In genomic region chr17:7041607-7042506, GRCh38 we compare ENCODE assay signal across 10 cellular contexts. TPM values are rescaled to one million over a fixed set of nuclear protein-coding genes. Genes with fewer than 3 reads are reported as not detected.
DNase-seq lines count a peak whose midpoint lies in the region; ATAC-seq, FAIRE-seq and TF ChIP-seq lines count a peak whose summit lies in the region.
"Had no signal": no experiment of that assay in that cellular context is flagged by ENCODE, and none has a peak within 500 bp of the region (broad histone marks: within the 10 kb centered on the region; RNA-seq: fewer than 3 reads in every experiment).

No MANE protein-coding gene starts in this region.

- CTCF ChIA-PET in activated CD4-positive, alpha-beta memory T cell treated with anti-CD3 and anti-CD28 coated beads, Interleukin-2, amount 10 ng/mL, durations not matched to agents 7 days and 5 days (lab: Charles Lee) = interaction anchor here (1.0 kb wide), 2 partner anchors 9 to 90 kb away, joined by 3 read pairs; no protein-coding TSS in a partner anchor

- H3K27me3 Mint-ChIP-seq in activated CD4-positive, alpha-beta memory T cell treated with anti-CD3 and anti-CD28 coated beads, Interleukin-2, amount 10 ng/mL, durations not matched to agents 7 days and 5 days = peaks cover 20% of the 10 kb centered on the region

- H3K27ac ChIP-seq in trophoblast cell (ENCODE audit: low read depth, low read length) = no peak overlapping the region

- no peak overlapping the region for H2BK5ac ChIP-seq in trophoblast cell (ENCODE audit: low read depth, low read length, poor library complexity)

- TF ChIP-seq CTCF in GM10266 (IDR thresholded peaks at IDR 0.05; ENCODE audit: control insufficient read depth, insufficient read depth, low read depth, missing control alignments) = no peak
- no peak for TF ChIP-seq CTCF in fibroblast of pulmonary artery (IDR thresholded peaks at IDR 0.05; ENCODE audit: low read length, missing control alignments)
- TF ChIP-seq CTCF in D721Med (IDR thresholded peaks at IDR 0.05; ENCODE audit: insufficient read depth, missing control alignments) = no peak

- H2AFZ ChIP-seq in trophoblast cell (ENCODE audit: insufficient read depth, low read length, poor library complexity) = peak overlapping the region; percentile 4

- no peaks in the 10 kb centered on the region for H3K79me2 ChIP-seq in trophoblast cell (ENCODE audit: control insufficient read depth, insufficient read depth, low read length, poor library complexity)

- H3K4me3 Mint-ChIP-seq in activated CD4-positive, alpha-beta memory T cell treated with anti-CD3 and anti-CD28 coated beads, Interleukin-2, amount 10 ng/mL, durations not matched to agents 7 days and 5 days = peak overlapping the region; percentile 41

- H3K23ac ChIP-seq in trophoblast cell (ENCODE audit: low read length) = no peak overlapping the region

- peaks cover 4% of the 10 kb centered on the region for H3K79me1 ChIP-seq in trophoblast cell (ENCODE audit: low read length)

- H4K91ac ChIP-seq in trophoblast cell (ENCODE audit: low read depth, low read length) = no peak overlapping the region

- H3K4me2 ChIP-seq in trophoblast cell (ENCODE audit: low read length) = peak overlapping the region; percentile 39

- H3K9ac ChIP-seq in trophoblast cell (ENCODE audit: low read length) = no peak overlapping the region

- H2BK12ac ChIP-seq in trophoblast cell (ENCODE audit: low read length) = no peak overlapping the region

- no peak overlapping the region for H3K4ac ChIP-seq in trophoblast cell (ENCODE audit: low read depth, low read length)

- H3K36me3 Mint-ChIP-seq in activated CD4-positive, alpha-beta memory T cell treated with anti-CD3 and anti-CD28 coated beads, Interleukin-2, amount 10 ng/mL, durations not matched to agents 7 days and 5 days (ENCODE audit: low read depth) = peaks cover 14% of the 10 kb centered on the region

- H3K9me3 ChIP-seq in trophoblast cell (ENCODE audit: insufficient read depth, low read depth, low read length) = peaks cover 9% of the 10 kb centered on the region

- H4K12ac ChIP-seq in trophoblast cell (ENCODE audit: low read depth, low read length) = no peak overlapping the region

- H3K4me1 Mint-ChIP-seq in activated CD4-positive, alpha-beta memory T cell treated with anti-CD3 and anti-CD28 coated beads, Interleukin-2, amount 10 ng/mL, durations not matched to agents 7 days and 5 days = peaks cover 56% of the 10 kb centered on the region

- POLR2A ChIA-PET in activated CD4-positive, alpha-beta memory T cell treated with anti-CD3 and anti-CD28 coated beads, Interleukin-2, amount 10 ng/mL, durations not matched to agents 7 days and 5 days (lab: Charles Lee) = interaction anchor here (0.8 to 1.4 kb wide), 6 partner anchors 9 to 136 kb away, joined by 3 to 4 read pairs (median 3); partner anchors contain the start of gene RNASEK

- H3K18ac ChIP-seq in trophoblast cell (ENCODE audit: low read length) = no peak overlapping the region

- FAIRE-seq in D721Med (lab: Jason Lieb, UNC) = no peak
- FAIRE-seq: endometrium had no signal

- DNase-seq in GM10266 (ENCODE audit: extremely low spot score) (peak; percentile 53), fibroblast of pulmonary artery (ENCODE audit: low read depth) (no peak), trophoblast cell (peak; percentile 64 to 75), amniotic stem cell (lab: John Stamatoyannopoulos, UW) (no peak), D721Med (ENCODE audit: insufficient read length, low spot score) (no peak), DMS53 (lab: John Stamatoyannopoulos, UW) (no peak)
- no peak for DNase-seq in activated CD4-positive, alpha-beta memory T cell treated with anti-CD3 and anti-CD28 coated beads, Interleukin-2, amount 10 ng/mL, durations not matched to agents 7 days and 5 days
- DNase-seq: NCI-H1694 had no signal

- no peak overlapping the region for H2AK5ac ChIP-seq in trophoblast cell (ENCODE audit: low read length)

- H3K9me3 Mint-ChIP-seq in activated CD4-positive, alpha-beta memory T cell treated with anti-CD3 and anti-CD28 coated beads, Interleukin-2, amount 10 ng/mL, durations not matched to agents 7 days and 5 days = no peaks in the 10 kb centered on the region

- H3K4me3 ChIP-seq in fibroblast of pulmonary artery (replicated peaks; ENCODE audit: low read depth, low read length) (peak overlapping the region; percentile 19), trophoblast cell (ENCODE audit: low read depth, low read length) (no peak overlapping the region)

- H3K36me3 ChIP-seq in trophoblast cell (ENCODE audit: control insufficient read depth in 1 of 2, insufficient read depth in 2 of 2, low read length in 2 of 2) = peaks cover 2 to 3% of the 10 kb centered on the region in 2 experiments

- H3K14ac ChIP-seq in trophoblast cell (ENCODE audit: low read length) = no peak overlapping the region

- no peak for ATAC-seq in GM19467 (IDR thresholded peaks at IDR 0.05; ENCODE audit: unreplicated experiment)

- no peak overlapping the region for H2BK120ac ChIP-seq in trophoblast cell (ENCODE audit: insufficient read depth, low read length, poor library complexity)

- H4K8ac ChIP-seq in trophoblast cell (ENCODE audit: low read depth, low read length) = no peak overlapping the region

- WGBS in trophoblast cell (ENCODE audit: extremely low coverage, insufficient coverage, insufficient read length) = no CpG with 5 or more reads among the region's 44 CpGs

- peaks cover 17 to 36% of the 10 kb centered on the region in 2 experiments for H3K4me1 ChIP-seq in trophoblast cell (ENCODE audit: control insufficient read depth in 1 of 2, insufficient read depth in 2 of 2, low read length in 2 of 2)

- H3K27me3 ChIP-seq in trophoblast cell (ENCODE audit: insufficient read depth, low read length) = peaks cover 28% of the 10 kb centered on the region

- no peak overlapping the region for H3K27ac Mint-ChIP-seq in activated CD4-positive, alpha-beta memory T cell treated with anti-CD3 and anti-CD28 coated beads, Interleukin-2, amount 10 ng/mL, durations not matched to agents 7 days and 5 days

RNA-seq across cellular contexts. Expression of gene SLC16A11, which starts 2.0 kb away (rescaled TPM):
- under 1 TPM; 0.35 to 0.73 TPM for total RNA-seq in activated CD4-positive, alpha-beta memory T cell treated with anti-CD3 and anti-CD28 coated beads, Interleukin-2, amount 10 ng/mL, durations not matched to agents 7 days and 5 days
- polyA plus RNA-seq in trophoblast cell (2013) = 0.51 and 0.96 TPM in 2 replicates

RNA-seq across cellular contexts. Expression of gene SLC16A13, which starts 6.0 kb away (rescaled TPM):
- 10 to 100 TPM; 26.8 to 28.9 TPM for total RNA-seq in activated CD4-positive, alpha-beta memory T cell treated with anti-CD3 and anti-CD28 coated beads, Interleukin-2, amount 10 ng/mL, durations not matched to agents 7 days and 5 days
- polyA plus RNA-seq in trophoblast cell (2013) = 23.2 and 24.9 TPM in 2 replicates

RNA-seq across cellular contexts. Expression of gene BCL6B, which starts 19.0 kb away (rescaled TPM):
- total RNA-seq in activated CD4-positive, alpha-beta memory T cell treated with anti-CD3 and anti-CD28 coated beads, Interleukin-2, amount 10 ng/mL, durations not matched to agents 7 days and 5 days = under 1 TPM; 0.80 to 0.88 TPM
- 0.14 and 0.31 TPM in 2 replicates for polyA plus RNA-seq in trophoblast cell (2013)

RNA-seq across cellular contexts. Expression of gene RNASEK, which starts 29.4 kb away (rescaled TPM):
- total RNA-seq in activated CD4-positive, alpha-beta memory T cell treated with anti-CD3 and anti-CD28 coated beads, Interleukin-2, amount 10 ng/mL, durations not matched to agents 7 days and 5 days = 100 to 1,000 TPM; 187 to 194 TPM
- 628 and 654 TPM in 2 replicates for polyA plus RNA-seq in trophoblast cell (2013)

RNA-seq across cellular contexts. Expression of gene CLEC10A, which starts 38.2 kb away (rescaled TPM):
- total RNA-seq in activated CD4-positive, alpha-beta memory T cell treated with anti-CD3 and anti-CD28 coated beads, Interleukin-2, amount 10 ng/mL, durations not matched to agents 7 days and 5 days = not detected
- not detected in 2 replicates for polyA plus RNA-seq in trophoblast cell (2013)

Comparison
In these comparisons a context has a peak if more than half of its experiments do, and no peak if none do; other contexts are left out.
1. DNase-seq: peak in GM10266 (single experiment) and trophoblast cell (2 of 2); none in activated CD4-positive, alpha-beta memory T cell treated with anti-CD3 and anti-CD28 coated beads, Interleukin-2, amount 10 ng/mL, durations not matched to agents 7 days and 5 days (single experiment), fibroblast of pulmonary artery (single experiment), amniotic stem cell (single experiment), D721Med (single experiment) and DMS53 (single experiment).